ENCODE assay signal across 7 cellular contexts in the genomic region with DNA sequence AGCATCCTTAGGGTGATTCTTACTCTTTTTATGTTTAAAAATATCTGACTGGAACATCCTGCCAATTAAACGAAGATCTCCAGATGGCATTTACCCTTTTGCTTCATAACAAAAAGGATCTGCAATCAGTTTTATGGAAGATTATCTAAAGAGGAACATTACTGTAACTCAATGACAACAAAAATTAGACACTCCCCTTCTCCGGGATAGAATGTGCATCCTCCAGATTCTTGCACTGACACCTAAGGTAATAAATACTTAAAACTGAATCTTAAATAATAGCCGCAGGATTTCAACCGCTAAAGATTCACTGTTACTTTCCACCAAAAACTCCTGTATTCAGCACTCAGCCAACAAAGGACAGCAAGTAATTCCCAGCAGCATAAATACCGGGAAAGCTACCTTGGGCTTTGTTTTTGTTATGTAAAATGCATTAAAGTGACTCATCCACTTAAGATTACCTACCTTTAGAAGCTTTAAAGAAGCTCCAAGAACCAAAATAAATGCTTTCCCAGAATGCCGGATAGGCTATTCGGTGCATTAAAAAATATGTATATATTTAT. TPM values are rescaled to one million over a fixed set of nuclear protein-coding genes. Genes with fewer than 3 reads are reported as not detected.
A peak's percentile ranks its signal among the peaks of the same experiment; 100 is the strongest.
DNase-seq lines count a peak whose midpoint lies in the region; ATAC-seq and TF ChIP-seq lines count a peak whose summit lies in the region.

No MANE protein-coding gene starts in this region.

- H3K27me3 Mint-ChIP-seq in GM23338 (ENCODE audit: insufficient read depth, low read depth, poor library complexity): peaks cover 7% of the 10 kb centered on the region

- peak overlapping the region; percentile 92 for H3K27ac Mint-ChIP-seq in GM23338

- ATAC-seq in GM23338 (peak; percentile 9), HG02571 (IDR thresholded peaks at IDR 0.05; ENCODE audit: unreplicated experiment) (no peak), HG03175 (IDR thresholded peaks at IDR 0.05; ENCODE audit: unreplicated experiment) (no peak)

- peaks cover 42% of the 10 kb centered on the region for H3K79me2 ChIP-seq in GM23338 (replicated peaks; ENCODE audit: insufficient read depth)

- peak overlapping the region; percentile 97 for H3K4me3 Mint-ChIP-seq in GM23338

- 0 out of 2 replicates have a peak, but pooled peaks cover 4% of the 10 kb centered on the region for H3F3A ChIP-seq in GM23338 (replicated peaks; ENCODE audit: low read depth)

- no peaks in the 10 kb centered on the region; the same call in 2 of the 3 replicates for H3K36me3 Mint-ChIP-seq in GM23338 (ENCODE audit: low read depth)

- no peaks in the 10 kb centered on the region for H4K20me1 ChIP-seq in GM23338 (replicated peaks; ENCODE audit: insufficient read depth)

- no peaks in the 10 kb centered on the region for H3K36me3 ChIP-seq in GM23338 (ENCODE audit: insufficient read depth)

- DNase-seq in GM23338 (ENCODE audit: low spot score) (peak; percentile 91), NCI-H774 (lab: John Stamatoyannopoulos, UW) (peak; percentile 21), foreskin fibroblast (peak in 1 of 2 donors; percentile 35), retinal pigment epithelial cell (ENCODE audit: low read depth) (no peak), D341Med (ENCODE audit: low spot score) (no peak)

- no peak overlapping the region for H2AFZ ChIP-seq in GM23338

- peak overlapping the region; percentile 77 for H3K4me2 ChIP-seq in GM23338

- H3K4me1 Mint-ChIP-seq in GM23338: peaks cover 31% of the 10 kb centered on the region

- peaks cover 23% of the 10 kb centered on the region for H3K27me3 ChIP-seq in GM23338 (ENCODE audit: insufficient read depth)

- H3K4me3 ChIP-seq in GM23338: peak overlapping the region; percentile 63
- peak overlapping the region; percentile 53 to 83 for H3K4me3 ChIP-seq in foreskin fibroblast (ENCODE audit: low read depth in 1 of 2, low read length in 2 of 2)
- H3K4me3 ChIP-seq in retinal pigment epithelial cell (ENCODE audit: low read length): peak overlapping the region; percentile 77

- no peaks in the 10 kb centered on the region for H3K9me2 ChIP-seq in GM23338 (ENCODE audit: insufficient read depth)

- no peaks in the 10 kb centered on the region for H3K9me3 Mint-ChIP-seq in GM23338

- H3K27ac ChIP-seq in GM23338 (ENCODE audit: low read depth): peak overlapping the region; percentile 62

- peaks cover 34% of the 10 kb centered on the region for H3K4me1 ChIP-seq in GM23338 (ENCODE audit: insufficient read depth)

- no peak for TF ChIP-seq CTCF in GM23338 (conservative IDR thresholded peaks at IDR 0.05; ENCODE audit: low read depth in 2 of 2)
- no peak for TF ChIP-seq CTCF in foreskin fibroblast (IDR thresholded peaks at IDR 0.05; ENCODE audit: low read depth, low read length)
- no peak for TF ChIP-seq CTCF in retinal pigment epithelial cell (conservative IDR thresholded peaks at IDR 0.05; ENCODE audit: low read depth, low read length)

TF ChIP-seq in GM23338, 12 proteins besides CTCF, POLR2A, EP300 and RAD21:
- TF ChIP-seq STAT1 (IDR thresholded peaks at IDR 0.05; ENCODE audit: unreplicated experiment) (no peak), JUNB (IDR thresholded peaks at IDR 0.05; ENCODE audit: unreplicated experiment) (no peak), REST (IDR thresholded peaks at IDR 0.05; ENCODE audit: unreplicated experiment) (peak; percentile 55), ZNF331 (CRISPR knock-in tag; IDR thresholded peaks at IDR 0.05; ENCODE audit: low read depth) (no peak), NANOG (IDR thresholded peaks at IDR 0.05; ENCODE audit: borderline replicate concordance) (peak; percentile 16; the same call in 1 of the 2 replicates)

RNA-seq across cellular contexts. Expression of gene CACNA2D1, which starts 1.6 kb away (rescaled TPM):
- total RNA-seq in GM23338 (2014; rRNA removed; shearing (Covaris generic)): 20.4 and 33.7 TPM in 2 replicates
- 5.5 and 7.0 TPM in 2 replicates for polyA plus RNA-seq in GM23338 (2016; fragmentation: Nextera tagmentation; extraction: Ambion mirVana)

Comparison
In these comparisons a context has a peak if more than half of its experiments do, and no peak if none do; other contexts are left out.
1. DNase-seq: peak in GM23338 (single experiment) and NCI-H774 (single experiment); none in retinal pigment epithelial cell (single experiment) and D341Med (single experiment).
2. Peak in every context shown above with its lines, with median percentiles within 50 percentile points of each other: H3K4me3 ChIP-seq.